Comparison of ENCODE assay signal across 1 cellular context in genomic region chr17:80005360-80006338, GRCh38.
TF ChIP-seq lines count a peak whose summit lies in the region.

No MANE protein-coding gene starts in this region.

TF ChIP-seq in HepG2, 621 proteins besides CTCF, POLR2A, EP300 and RAD21 (continued from another document and continues in another):
- TF ChIP-seq ZNF512B (CRISPR knock-in tag; IDR thresholded peaks at IDR 0.05; ENCODE audit: borderline replicate concordance) (0 out of 2 replicates have a peak, but pooled peaks have one; percentile 36), MTERF4 (CRISPR knock-in tag; IDR thresholded peaks at IDR 0.05) (peak; percentile 67), BCL6 (CRISPR knock-in tag; IDR thresholded peaks at IDR 0.05) (0 out of 2 replicates have a peak, but pooled peaks have one; percentile 13), ZNF629 (CRISPR knock-in tag; conservative IDR thresholded peaks at IDR 0.05) (no peak), ZNF580 (CRISPR knock-in tag; IDR thresholded peaks at IDR 0.05; ENCODE audit: borderline replicate concordance, low read depth) (peak; percentile 56; the same call in 1 of the 2 replicates), YEATS4 (CRISPR knock-in tag; IDR thresholded peaks at IDR 0.05; ENCODE audit: borderline replicate concordance) (peak; percentile 34; the same call in 1 of the 2 replicates), ZNF367 (CRISPR knock-in tag; IDR thresholded peaks at IDR 0.05; ENCODE audit: borderline replicate concordance) (no peak), HOMEZ (CRISPR knock-in tag; IDR thresholded peaks at IDR 0.05; ENCODE audit: low read depth) (peak; percentile 30; the same call in 1 of the 2 replicates), GATAD2A (CRISPR knock-in tag; IDR thresholded peaks at IDR 0.05) (peak; percentile 58; the same call in 1 of the 2 replicates), BORCS8-MEF2B (CRISPR knock-in tag; IDR thresholded peaks at IDR 0.05) (peak; percentile 67), U2AF1 (optimal IDR thresholded peaks at IDR 0.05; ENCODE audit: low read depth, low read length) (peak; percentile 36), ZNF331 (CRISPR knock-in tag; IDR thresholded peaks at IDR 0.05) (peak; percentile 33; the same call in 1 of the 2 replicates), IRF2 (CRISPR knock-in tag; IDR thresholded peaks at IDR 0.05) (peak; percentile 58; the same call in 1 of the 2 replicates), TEAD3 (CRISPR knock-in tag; optimal IDR thresholded peaks at IDR 0.05; ENCODE audit: borderline replicate concordance) (peak; percentile 23), RCOR2 (CRISPR knock-in tag; IDR thresholded peaks at IDR 0.05) (0 out of 2 replicates have a peak, but pooled peaks have one; percentile 26), ZNF383 (CRISPR knock-in tag; IDR thresholded peaks at IDR 0.05; ENCODE audit: borderline replicate concordance) (0 out of 2 replicates have a peak, but pooled peaks have one; percentile 39), IRF9 (CRISPR knock-in tag; IDR thresholded peaks at IDR 0.05; ENCODE audit: borderline replicate concordance) (0 out of 2 replicates have a peak, but pooled peaks have one; percentile 34), PHF20 (CRISPR knock-in tag; IDR thresholded peaks at IDR 0.05) (no peak), PRDM10 (CRISPR knock-in tag; IDR thresholded peaks at IDR 0.05; ENCODE audit: low read depth) (peak; percentile 92), ZNF441 (CRISPR knock-in tag; IDR thresholded peaks at IDR 0.05; ENCODE audit: borderline replicate concordance) (no peak), NCOR1 (IDR thresholded peaks at IDR 0.05; ENCODE audit: borderline replicate concordance, low read length) (peak; percentile 80; the same call in 1 of the 2 replicates), ZBTB33 (CRISPR knock-in tag; IDR thresholded peaks at IDR 0.05) (peak; percentile 40), RXRB (CRISPR knock-in tag; IDR thresholded peaks at IDR 0.05; ENCODE audit: borderline replicate concordance) (peak; percentile 53), KMT2A (CRISPR knock-in tag; IDR thresholded peaks at IDR 0.05) (peak; percentile 65; the same call in 1 of the 2 replicates), RARA (CRISPR knock-in tag; IDR thresholded peaks at IDR 0.05) (0 out of 2 replicates have a peak, but pooled peaks have one; percentile 13), MAX (IDR thresholded peaks at IDR 0.05) (peak; percentile 45; the same call in 1 of the 2 replicates), CC2D1A (CRISPR knock-in tag; IDR thresholded peaks at IDR 0.05) (peak; percentile 47; the same call in 1 of the 2 replicates), ZNF770 (CRISPR knock-in tag; IDR thresholded peaks at IDR 0.05) (0 out of 2 replicates have a peak, but pooled peaks have one; percentile 16), MIER3 (CRISPR knock-in tag; IDR thresholded peaks at IDR 0.05; ENCODE audit: borderline replicate concordance) (peak; percentile 33; the same call in 1 of the 2 replicates), ZNF646 (CRISPR knock-in tag; IDR thresholded peaks at IDR 0.05) (no peak)
